In genomic region chr2:152468832-152469692, GRCh38 we compare ENCODE assay signal across 8 cellular contexts.
DNase-seq lines count a peak whose midpoint lies in the region; ATAC-seq and TF ChIP-seq lines count a peak whose summit lies in the region.

No MANE protein-coding gene starts in this region.

- DNase-seq in SIG-M5 treated with dmso at 0.1 percent for 504 hours (lab: John Stamatoyannopoulos, UW; ENCODE audit: unreplicated experiment) (peak; percentile 23), SIG-M5 (lab: John Stamatoyannopoulos, UW) (no peak), SK-N-MC (ENCODE audit: low read depth, low spot score) (no peak), left ventricle myocardium superior (no peak), thyroid gland (no peak), cerebellar nuclear complex (lab: John Stamatoyannopoulos, UW) (no peak), HK-2 (ENCODE audit: unreplicated experiment) (no peak)

- TF ChIP-seq POLR2A in thyroid gland (IDR thresholded peaks at IDR 0.05): no peak

- H3K4me3 ChIP-seq in SK-N-MC (peak overlapping the region; percentile 23; the same call in 1 of the 2 replicates), thyroid gland (replicated peaks in 1 of 3) (no peak overlapping the region)

- H3K27ac ChIP-seq in SK-N-MC (peak overlapping the region; percentile 52; the same call in 1 of the 2 replicates), thyroid gland (peak overlapping the region in 2 of 3 donors; percentile 21 to 34)

- H3K9me3 ChIP-seq in SK-N-MC (ENCODE audit: low read depth, low read length) (no peaks in the 10 kb centered on the region), thyroid gland (no peaks in the 10 kb centered on the region)

- WGBS in thyroid gland, 2 donors: 62 to 74% methylated on average over 8 of the region's 8 CpGs

- H3K36me3 ChIP-seq in SK-N-MC (ENCODE audit: insufficient read depth, low read length) (no peaks in the 10 kb centered on the region), thyroid gland (no peaks in the 10 kb centered on the region)

- no peak for TF ChIP-seq CTCF in thyroid gland (IDR thresholded peaks at IDR 0.05)

- intact Hi-C loops in left ventricle myocardium superior (cut with micrococcal nuclease) (no loop called here), thyroid gland (cut with DNase I) (no loop called here)

- H3K4me1 ChIP-seq in thyroid gland: peaks cover 73 to 92% of the 10 kb centered on the region in 2 donors

- ATAC-seq in left ventricle myocardium superior (peak; percentile 24), HG03175 (IDR thresholded peaks at IDR 0.05; ENCODE audit: unreplicated experiment) (no peak)

- H3K27me3 ChIP-seq in thyroid gland: no peaks in the 10 kb centered on the region

- no peak overlapping the region for H3K9ac ChIP-seq in SK-N-MC (ENCODE audit: insufficient read length)
